8 cellular contexts compared by ENCODE assay signal in the genomic region with DNA sequence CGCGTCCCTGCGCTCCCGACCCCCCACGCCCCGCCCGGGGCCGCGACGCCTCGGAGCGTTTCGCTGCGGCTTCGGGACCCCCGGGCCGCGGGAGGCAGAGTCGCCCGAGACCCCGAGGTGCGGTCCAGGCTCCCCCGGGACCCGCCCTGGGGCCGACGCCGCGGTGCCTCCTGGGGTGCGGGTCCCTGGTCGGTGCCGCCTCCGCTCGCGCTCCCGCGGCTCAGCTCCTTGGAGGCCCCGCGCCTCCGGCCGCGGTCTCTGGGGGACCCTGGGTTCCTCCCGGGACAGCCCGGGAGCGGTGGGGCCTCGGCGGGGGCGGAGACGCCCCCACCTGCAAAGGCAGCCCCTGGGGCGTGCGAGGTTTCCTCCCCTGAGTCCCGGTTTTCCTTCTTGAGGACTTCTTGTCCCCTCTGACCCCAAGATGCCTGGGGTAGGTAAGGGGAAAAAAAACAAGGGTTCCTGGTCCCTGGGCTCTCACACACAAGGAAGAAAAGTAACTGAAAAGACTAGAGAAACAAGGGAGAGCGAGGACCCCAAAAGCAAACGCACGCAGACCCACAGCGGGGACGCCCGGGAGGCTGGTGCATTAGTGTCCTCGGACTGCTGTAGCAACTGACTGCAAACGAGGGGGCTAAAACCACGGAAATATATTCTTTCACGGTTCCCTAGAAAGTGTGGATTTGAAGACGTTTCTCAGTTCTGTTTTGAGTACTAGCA. TPM values are rescaled to one million over a fixed set of nuclear protein-coding genes. Genes with fewer than 3 reads are reported as not detected.
A peak's percentile ranks its signal among the peaks of the same experiment; 100 is the strongest.
DNase-seq lines count a peak whose midpoint lies in the region; ATAC-seq and TF ChIP-seq lines count a peak whose summit lies in the region.

No MANE protein-coding gene starts in this region.

- no peaks in the 10 kb centered on the region for H3K27me3 ChIP-seq in MG63
- H3K27me3 ChIP-seq in effector memory CD4-positive, alpha-beta T cell (replicated peaks; ENCODE audit: control insufficient read depth, insufficient read depth, low read length, poor library complexity, severe bottlenecking), result no peaks in the 10 kb centered on the region

- H3K4me1 Mint-ChIP-seq in activated CD4-positive, alpha-beta T cell treated with anti-CD3 and anti-CD28 coated beads, Interleukin-2, amount 10 ng/mL, durations not matched to agents 24 days and 14 days, result no peaks in the 10 kb centered on the region
- peaks cover 7 to 8% of the 10 kb centered on the region in 2 donors for H3K4me1 Mint-ChIP-seq in natural killer cell treated with Interleukin-12 subunit alpha and Interleukin-12 subunit beta and Interleukin-15 and Interleukin-18, amount 100 ng/mL, for 72 hours (ENCODE audit: low read depth in 2 of 2)

- intact Hi-C loops in activated CD4-positive, alpha-beta T cell treated with anti-CD3 and anti-CD28 coated beads, Interleukin-2, amount 10 ng/mL, durations not matched to agents 24 days and 14 days (cut with micrococcal nuclease), result loop anchor here (2.0 kb wide), 1 partner anchor 59 kb away; the partner anchor contains the start of gene ZNF57

- peaks cover 17% of the 10 kb centered on the region for H3K9me3 Mint-ChIP-seq in activated CD4-positive, alpha-beta T cell treated with anti-CD3 and anti-CD28 coated beads, Interleukin-2, amount 10 ng/mL, durations not matched to agents 24 days and 14 days
- no peaks in the 10 kb centered on the region for H3K9me3 Mint-ChIP-seq in natural killer cell treated with Interleukin-12 subunit alpha and Interleukin-12 subunit beta and Interleukin-15 and Interleukin-18, amount 100 ng/mL, for 72 hours

- peak overlapping the region; percentile 24 for H3K27ac ChIP-seq in effector memory CD4-positive, alpha-beta T cell (ENCODE audit: insufficient read depth, low read length, poor library complexity, severe bottlenecking)

- no peak for ATAC-seq in natural killer cell treated with Interleukin-12 subunit alpha and Interleukin-12 subunit beta and Interleukin-15 and Interleukin-18, amount 100 ng/mL, for 72 hours
- ATAC-seq in GM18520 (IDR thresholded peaks at IDR 0.05; ENCODE audit: unreplicated experiment), result no peak

- peak overlapping the region; percentile 77 for H3K4me3 ChIP-seq in MG63
- H3K4me3 ChIP-seq in effector memory CD4-positive, alpha-beta T cell (ENCODE audit: insufficient read depth, low read depth, low read length, poor library complexity, severe bottlenecking), result peak overlapping the region; percentile 60

- peaks cover 10% of the 10 kb centered on the region for H3K27me3 Mint-ChIP-seq in activated CD4-positive, alpha-beta T cell treated with anti-CD3 and anti-CD28 coated beads, Interleukin-2, amount 10 ng/mL, durations not matched to agents 24 days and 14 days
- no peaks in the 10 kb centered on the region for H3K27me3 Mint-ChIP-seq in natural killer cell treated with Interleukin-12 subunit alpha and Interleukin-12 subunit beta and Interleukin-15 and Interleukin-18, amount 100 ng/mL, for 72 hours

- H3K27ac Mint-ChIP-seq in activated CD4-positive, alpha-beta T cell treated with anti-CD3 and anti-CD28 coated beads, Interleukin-2, amount 10 ng/mL, durations not matched to agents 24 days and 14 days, result no peak overlapping the region
- H3K27ac Mint-ChIP-seq in natural killer cell treated with Interleukin-12 subunit alpha and Interleukin-12 subunit beta and Interleukin-15 and Interleukin-18, amount 100 ng/mL, for 72 hours, result peak overlapping the region in 1 of 2 donors; percentile 74

- no peaks in the 10 kb centered on the region for H3K36me3 ChIP-seq in MG63
- H3K36me3 ChIP-seq in effector memory CD4-positive, alpha-beta T cell (ENCODE audit: control insufficient read depth, insufficient read depth, low read length), result peaks cover 5% of the 10 kb centered on the region

- peak overlapping the region; percentile 51 for H3K4me3 Mint-ChIP-seq in activated CD4-positive, alpha-beta T cell treated with anti-CD3 and anti-CD28 coated beads, Interleukin-2, amount 10 ng/mL, durations not matched to agents 24 days and 14 days
- H3K4me3 Mint-ChIP-seq in natural killer cell treated with Interleukin-12 subunit alpha and Interleukin-12 subunit beta and Interleukin-15 and Interleukin-18, amount 100 ng/mL, for 72 hours, result peak overlapping the region; percentile 63

- no peak for TF ChIP-seq POLR2A in erythroblast (IDR thresholded peaks at IDR 0.05; ENCODE audit: low read length)

- DNase-seq in activated CD4-positive, alpha-beta T cell treated with anti-CD3 and anti-CD28 coated beads, Interleukin-2, amount 10 ng/mL, durations not matched to agents 24 days and 14 days, result no peak
- no peak for DNase-seq in activated CD4-positive, alpha-beta T cell treated with anti-CD3 and anti-CD28 coated beads, Interleukin-2, amount 50 U/mL, for 1 hour
- DNase-seq in MG63, result no peak
- no peak for DNase-seq in effector memory CD4-positive, alpha-beta T cell
- DNase-seq in natural killer cell treated with Interleukin-12 subunit alpha and Interleukin-12 subunit beta and Interleukin-15 and Interleukin-18, amount 100 ng/mL, for 72 hours (ENCODE audit: low spot score), result no peak
- DNase-seq in erythroblast (lab: John Stamatoyannopoulos, UW), result no peak
- DNase-seq in dedifferentiated amniotic fluid mesenchymal stem cell (ENCODE audit: extremely low spot score), result no peak

- no peaks in the 10 kb centered on the region for H3K9me3 ChIP-seq in MG63
- no peaks in the 10 kb centered on the region for H3K9me3 ChIP-seq in effector memory CD4-positive, alpha-beta T cell (ENCODE audit: control insufficient read depth, low read length)

- peaks cover 3% of the 10 kb centered on the region for H3K4me1 ChIP-seq in effector memory CD4-positive, alpha-beta T cell (ENCODE audit: control insufficient read depth, insufficient read depth, low read length, poor library complexity, severe bottlenecking)

- H3K36me3 Mint-ChIP-seq in activated CD4-positive, alpha-beta T cell treated with anti-CD3 and anti-CD28 coated beads, Interleukin-2, amount 10 ng/mL, durations not matched to agents 24 days and 14 days (ENCODE audit: low read depth), result peaks cover 8% of the 10 kb centered on the region
- peaks cover 5% of the 10 kb centered on the region for H3K36me3 Mint-ChIP-seq in natural killer cell treated with Interleukin-12 subunit alpha and Interleukin-12 subunit beta and Interleukin-15 and Interleukin-18, amount 100 ng/mL, for 72 hours

RNA-seq across cellular contexts. Expression of gene ZNF555, which starts 0.7 kb away (rescaled TPM):
- total RNA-seq in activated CD4-positive, alpha-beta T cell treated with anti-CD3 and anti-CD28 coated beads, Interleukin-2, amount 10 ng/mL, durations not matched to agents 24 days and 14 days, result 0.90 and 0.98 TPM in 2 replicates
- 0.92 and 4.5 TPM in 2 replicates for total RNA-seq in MG63 (2014; rRNA removed; shearing (Covaris generic); ENCODE audit: low replicate concordance)
- 1 to 10 TPM; 2.6 to 3.0 TPM for total RNA-seq in natural killer cell treated with Interleukin-12 subunit alpha and Interleukin-12 subunit beta and Interleukin-15 and Interleukin-18, amount 100 ng/mL, for 72 hours

RNA-seq across cellular contexts. Expression of gene ZNF554, which starts 22.3 kb away (rescaled TPM):
- total RNA-seq in activated CD4-positive, alpha-beta T cell treated with anti-CD3 and anti-CD28 coated beads, Interleukin-2, amount 10 ng/mL, durations not matched to agents 24 days and 14 days, result 1.9 and 2.1 TPM in 2 replicates
- 1.2 and 2.4 TPM in 2 replicates for total RNA-seq in MG63 (2014; rRNA removed; shearing (Covaris generic); ENCODE audit: low replicate concordance)
- total RNA-seq in natural killer cell treated with Interleukin-12 subunit alpha and Interleukin-12 subunit beta and Interleukin-15 and Interleukin-18, amount 100 ng/mL, for 72 hours, result 1 to 10 TPM in 1 of 2 donors, under 1 TPM in 1; 0.89 to 2.9 TPM

RNA-seq across cellular contexts. Expression of gene ZNF556, which starts 25.1 kb away (rescaled TPM):
- not detected in 2 replicates for total RNA-seq in activated CD4-positive, alpha-beta T cell treated with anti-CD3 and anti-CD28 coated beads, Interleukin-2, amount 10 ng/mL, durations not matched to agents 24 days and 14 days
- total RNA-seq in MG63 (2014; rRNA removed; shearing (Covaris generic); ENCODE audit: low replicate concordance), result 0.07 and 0.13 TPM in 2 replicates
- total RNA-seq in natural killer cell treated with Interleukin-12 subunit alpha and Interleukin-12 subunit beta and Interleukin-15 and Interleukin-18, amount 100 ng/mL, for 72 hours, result not detected

RNA-seq across cellular contexts. Expression of gene THOP1, which starts 56.7 kb away (rescaled TPM):
- 200 and 207 TPM in 2 replicates for total RNA-seq in activated CD4-positive, alpha-beta T cell treated with anti-CD3 and anti-CD28 coated beads, Interleukin-2, amount 10 ng/mL, durations not matched to agents 24 days and 14 days
- total RNA-seq in MG63 (2014; rRNA removed; shearing (Covaris generic); ENCODE audit: low replicate concordance), result 127 and 179 TPM in 2 replicates
- 100 to 1,000 TPM; 105 to 224 TPM for total RNA-seq in natural killer cell treated with Interleukin-12 subunit alpha and Interleukin-12 subunit beta and Interleukin-15 and Interleukin-18, amount 100 ng/mL, for 72 hours

RNA-seq across cellular contexts. Expression of gene ZNF57, which starts 58.7 kb away (rescaled TPM):
- total RNA-seq in activated CD4-positive, alpha-beta T cell treated with anti-CD3 and anti-CD28 coated beads, Interleukin-2, amount 10 ng/mL, durations not matched to agents 24 days and 14 days, result 2.6 and 2.8 TPM in 2 replicates
- 2.2 and 3.3 TPM in 2 replicates for total RNA-seq in MG63 (2014; rRNA removed; shearing (Covaris generic); ENCODE audit: low replicate concordance)
- 1 to 10 TPM; 4.1 to 4.8 TPM for total RNA-seq in natural killer cell treated with Interleukin-12 subunit alpha and Interleukin-12 subunit beta and Interleukin-15 and Interleukin-18, amount 100 ng/mL, for 72 hours
